18 cellular contexts compared by ENCODE assay signal in the genomic region with DNA sequence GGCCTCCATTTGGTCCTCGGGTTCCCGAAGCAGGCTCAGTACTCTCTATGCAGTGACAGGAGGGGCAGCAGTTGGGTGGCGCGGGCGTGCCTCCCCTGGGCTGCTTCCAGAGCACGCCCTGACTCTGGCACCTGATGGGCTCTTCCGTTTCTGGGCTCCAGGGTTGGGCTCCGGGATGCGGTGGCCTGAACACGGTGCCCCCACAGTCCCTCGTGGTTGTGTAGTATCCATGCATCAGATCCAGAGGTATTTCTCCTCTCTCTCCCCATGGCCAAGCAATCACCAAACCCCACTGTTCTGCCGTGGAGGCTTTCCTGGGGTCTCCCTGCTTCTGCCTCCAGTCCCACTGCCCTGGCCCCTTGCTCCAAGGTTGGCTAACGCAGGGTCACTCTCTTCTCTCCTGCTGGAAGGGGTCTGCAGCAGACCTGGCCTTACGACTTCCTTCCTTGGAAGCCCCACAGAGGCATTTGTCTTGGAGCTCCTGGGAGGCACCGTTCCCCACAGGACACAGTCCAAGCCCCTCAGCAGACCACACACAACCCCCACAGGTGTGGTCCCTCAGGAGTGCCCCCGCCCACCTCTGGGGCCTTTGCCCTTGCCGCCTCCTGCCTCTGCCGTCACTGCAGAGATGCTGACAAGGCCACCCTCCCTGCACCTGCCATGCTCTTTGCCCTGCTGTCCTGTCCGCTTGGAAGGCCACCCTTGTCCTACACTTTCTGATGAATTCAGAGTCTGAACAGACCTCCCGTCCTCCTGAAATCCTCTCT.
DNase-seq lines count a peak whose midpoint lies in the region; ATAC-seq and TF ChIP-seq lines count a peak whose summit lies in the region.
"Had no signal": no experiment of that assay in that cellular context is flagged by ENCODE, and none has a peak within 500 bp of the region (broad histone marks: within the 10 kb centered on the region; RNA-seq: fewer than 3 reads in every experiment).

No MANE protein-coding gene starts in this region.

- no peaks in the 10 kb centered on the region; the same call in 1 of the 2 replicates for H3K4me1 ChIP-seq in H9 (ENCODE audit: insufficient read depth, low read length)
- H3K4me1 ChIP-seq in heart right ventricle, result no peaks in the 10 kb centered on the region
- H3K4me1 ChIP-seq: Caco-2 had no signal

- H3K9ac ChIP-seq in H9 (ENCODE audit: extremely low read depth, insufficient read length, low read length), result no peak overlapping the region

- no peak overlapping the region for H3K18ac ChIP-seq in H9 (ENCODE audit: insufficient read length, low read depth, low read length)

- intact Hi-C loops in heart right ventricle (cut with DNase I), result no loop called here

- H3K79me2 ChIP-seq in H9 (ENCODE audit: insufficient read depth, low read length), result no peaks in the 10 kb centered on the region

- ATAC-seq in heart right ventricle, result no peak
- ATAC-seq: GM23338, HCT116, HepG2 had no signal

- H4K20me1 ChIP-seq in H9 (ENCODE audit: control insufficient read depth, insufficient read depth, insufficient read length), result no peaks in the 10 kb centered on the region

- no peaks in the 10 kb centered on the region for H3K79me1 ChIP-seq in H9 (ENCODE audit: insufficient read depth, low read depth, low read length, poor library complexity, severe bottlenecking)

- H3K4me2 ChIP-seq in H9 (ENCODE audit: insufficient read depth, insufficient read length, low read length), result no peak overlapping the region
- H3K4me2 ChIP-seq: GM23338 had no signal

- no peaks in the 10 kb centered on the region for H3K36me3 ChIP-seq in heart right ventricle

- H2BK12ac ChIP-seq in H9 (ENCODE audit: insufficient read length, low read depth, low read length), result no peak overlapping the region

- no peaks in the 10 kb centered on the region for H3K9me3 ChIP-seq in H9 (ENCODE audit: control insufficient read depth, low read depth, low read length)
- H3K9me3 ChIP-seq in heart right ventricle, result no peaks in the 10 kb centered on the region
- H3K9me3 ChIP-seq: Caco-2 had no signal

- H4K91ac ChIP-seq in H9 (ENCODE audit: insufficient read length, low read depth, low read length), result no peak overlapping the region

- no peak overlapping the region for H2BK120ac ChIP-seq in H9 (ENCODE audit: low read depth, low read length, poor library complexity, severe bottlenecking)

- H3K4me3 Mint-ChIP-seq in H9, result no peak overlapping the region
- no peak overlapping the region for H3K4me3 Mint-ChIP-seq in osteocyte (ENCODE audit: unreplicated experiment)
- H3K4me3 Mint-ChIP-seq: B cell; CD4-positive, alpha-beta T cell; GM23338; HFFc6; IgD-negative memory B cell had no signal

- no peak overlapping the region for H3T11ph ChIP-seq in H9 (ENCODE audit: low read length)

- H3K4me3 ChIP-seq in coronary artery (no peak overlapping the region), heart right ventricle (no peak overlapping the region)
- H3K4me3 ChIP-seq: GM23338 had no signal

- TF ChIP-seq CTCF in H9 (conservative IDR thresholded peaks at IDR 0.05) (no peak), coronary artery (IDR thresholded peaks at IDR 0.05) (no peak), osteocyte (IDR thresholded peaks at IDR 0.05) (no peak), heart right ventricle (IDR thresholded peaks at IDR 0.05) (no peak)

- no peak overlapping the region for H2AFZ ChIP-seq in H9 (ENCODE audit: low read length)
- H2AFZ ChIP-seq: GM23338 had no signal

- H4K5ac ChIP-seq in H9 (ENCODE audit: insufficient read length, low read depth, low read length), result no peak overlapping the region

- H3K4ac ChIP-seq in H9 (ENCODE audit: low read depth, low read length), result no peak overlapping the region

- H3K27ac ChIP-seq in H9 (ENCODE audit: insufficient read length, low read depth, low read length) (no peak overlapping the region), coronary artery (no peak overlapping the region), heart right ventricle (no peak overlapping the region)

- no CpG with 5 or more reads among the region's 20 CpGs for WGBS in H9 (ENCODE audit: extremely low coverage, insufficient read length, low lambda C conversion rate)
- WGBS in heart right ventricle, 2 donors, result 91 to 92% methylated on average over 20 of the region's 20 CpGs

- no peak overlapping the region for H2BK15ac ChIP-seq in H9 (ENCODE audit: low read depth, low read length)

- H3K27me3 Mint-ChIP-seq in H9 (ENCODE audit: low read depth) (no peaks in the 10 kb centered on the region), osteocyte (ENCODE audit: unreplicated experiment) (peaks cover 10% of the 10 kb centered on the region)
- H3K27me3 Mint-ChIP-seq: B cell had no signal

- no peak overlapping the region for H2BK5ac ChIP-seq in H9 (ENCODE audit: insufficient read length, low read length)

- H3K9me3 Mint-ChIP-seq in H9, result no peaks in the 10 kb centered on the region
- H3K9me3 Mint-ChIP-seq in osteocyte (ENCODE audit: unreplicated experiment), result no peaks in the 10 kb centered on the region
- H3K9me3 Mint-ChIP-seq: CD4-positive, alpha-beta T cell; GM23338; IgD-negative memory B cell had no signal

- no peak overlapping the region for H2AK5ac ChIP-seq in H9 (ENCODE audit: insufficient read length, low read length)

- H3K36me3 Mint-ChIP-seq in H9 (ENCODE audit: insufficient read depth in 1 of 3, low read depth in 3 of 3), result no peaks in the 10 kb centered on the region; a peak in 1 of 7 replicates
- no peaks in the 10 kb centered on the region for H3K36me3 Mint-ChIP-seq in osteocyte (ENCODE audit: unreplicated experiment)
- H3K36me3 Mint-ChIP-seq: IgD-negative memory B cell had no signal

- H3K4me1 Mint-ChIP-seq in H9, result peaks cover 24 to 32% of the 10 kb centered on the region in 2 experiments
- H3K4me1 Mint-ChIP-seq in osteocyte (ENCODE audit: unreplicated experiment), result no peaks in the 10 kb centered on the region

- no peak overlapping the region for H3K56ac ChIP-seq in H9 (ENCODE audit: insufficient read length, low read depth, low read length)

- no peak overlapping the region for H3K23ac ChIP-seq in H9 (ENCODE audit: insufficient read length, low read depth, low read length)

- no peaks in the 10 kb centered on the region for H3K23me2 ChIP-seq in H9 (ENCODE audit: insufficient read length, low read depth, low read length, poor library complexity, severe bottlenecking)

- H3K27ac Mint-ChIP-seq in H9, result peak overlapping the region in 2 of 3 experiments; percentile 37 to 66; a peak in 2 of 7 replicates
- H3K27ac Mint-ChIP-seq in osteocyte (ENCODE audit: unreplicated experiment), result no peak overlapping the region
- H3K27ac Mint-ChIP-seq: B cell; CD4-positive, alpha-beta T cell; GM23338; HFFc6; IgD-negative memory B cell had no signal

- no peak overlapping the region for H3K14ac ChIP-seq in H9 (ENCODE audit: insufficient read depth, low read length)

- H2BK20ac ChIP-seq in H9 (ENCODE audit: low read depth, low read length, poor library complexity, severe bottlenecking), result no peak overlapping the region

- H3K27me3 ChIP-seq in H9 (ENCODE audit: insufficient read depth, low read length) (no peaks in the 10 kb centered on the region), heart right ventricle (peaks cover 0 to 3% (median 0%) of the 10 kb centered on the region in 7 donors)

- H4K8ac ChIP-seq in H9 (replicated peaks; ENCODE audit: insufficient read length, low read depth, low read length), result no peak overlapping the region

- DNase-seq in H9 (no peak), coronary artery (ENCODE audit: low spot score) (peak; percentile 50), islet precursor cell (peak; percentile 47), osteocyte (ENCODE audit: extremely low spot score, unreplicated experiment) (peak; percentile 75), GM19238 (ENCODE audit: insufficient read length, low spot score) (no peak), hepatic stellate cell (ENCODE audit: low spot score) (no peak), heart right ventricle (no peak)
- DNase-seq in stimulated activated CD4-positive, alpha-beta T cell treated with anti-CD3 and anti-CD28 coated beads, Interleukin-4, amount 100 ng/mL, for 4 hours, result no peak
- DNase-seq: 8988T; C1 segment of cervical spinal cord; Caco-2; CD4-positive, alpha-beta T cell; HFFc6 had no signal

Comparison
In these comparisons a context has a peak if more than half of its experiments do, and no peak if none do; other contexts are left out.
1. DNase-seq: peak in coronary artery (single experiment), islet precursor cell (single experiment) and osteocyte (single experiment); none in H9 (single experiment), GM19238 (single experiment), hepatic stellate cell (single experiment), stimulated activated CD4-positive, alpha-beta T cell treated with anti-CD3 and anti-CD28 coated beads, Interleukin-4, amount 100 ng/mL, for 4 hours (0 of 2) and heart right ventricle (0 of 2).